In genomic region chr11:21641839-21642238, GRCh38 we compare ENCODE assay signal across 36 cellular contexts.
"Had no signal": no experiment of that assay in that cellular context is flagged by ENCODE, and none has a peak within 500 bp of the region (broad histone marks: within the 10 kb centered on the region; RNA-seq: fewer than 3 reads in every experiment).

No MANE protein-coding gene starts in this region.

- H3K27ac ChIP-seq: KMS-11 had no signal

- H3K27me3 ChIP-seq: MG63 had no signal

- H3K4me3 ChIP-seq: MG63 had no signal

- DNase-seq: Kasumi-1, MG63, MM.1S, MV-4-11, NCI-H1048, NCI-H1092, NCI-H1092 treated with DMSO at 0.1 percent for 48 hours, NCI-H1105, NCI-H1105 treated with DMSO at 0.1 percent for 48 hours, NCI-H1417, NCI-H1417 treated with DMSO at 0.1 percent for 48 hours, NCI-H1436, NCI-H1436 treated with DMSO at 0.1 percent for 48 hours, NCI-H146, NCI-H1694, NCI-H1694 treated with DMSO at 0.1 percent for 48 hours, NCI-H187, NCI-H187 treated with DMSO at 0.1 percent for 48 hours, NCI-H1930, NCI-H2029, NCI-H2029 treated with DMSO at 0.1 percent for 48 hours, NCI-H2081, NCI-H2081 treated with DMSO at 0.1 percent for 48 hours, NCI-H2107, NCI-H2171, NCI-H2171 treated with DMSO at 0.1 percent for 48 hours, NCI-H2227 treated with DMSO at 0.1 percent for 48 hours, NCI-H226, NCI-H345, NCI-H446, NCI-H446 treated with DMSO at 0.1 percent for 48 hours, NCI-H510A, NCI-H510A treated with DMSO at 0.1 percent for 48 hours, NCI-H524, NCI-H524 treated with DMSO at 0.1 percent for 48 hours had no signal

- H3K9ac ChIP-seq: KMS-11 had no signal

- H3K9me3 ChIP-seq: MG63 had no signal

- H3K4me2 ChIP-seq: KMS-11 had no signal

- H3K36me3 ChIP-seq: MG63 had no signal
